ENCODE assay signal across 15 cellular contexts in the genomic region with DNA sequence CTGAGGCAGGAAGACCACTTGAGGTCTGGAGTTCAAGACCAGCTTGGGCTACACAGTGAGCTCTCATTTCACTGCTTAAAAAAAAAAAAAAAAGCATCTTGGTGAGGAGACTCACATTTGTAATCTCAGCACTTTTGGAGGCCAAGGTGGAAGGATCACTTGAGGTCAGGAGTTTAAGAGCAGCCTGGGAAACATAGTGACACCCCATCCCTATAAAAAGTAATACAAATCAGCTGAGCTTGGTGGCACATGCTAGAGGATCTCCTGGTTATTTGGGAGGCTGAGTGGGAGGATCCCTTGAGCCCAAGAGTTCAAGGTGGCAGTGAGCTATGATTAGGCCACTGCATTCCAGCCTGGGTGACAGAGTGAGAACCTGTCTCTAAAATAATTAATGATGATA. TPM values are rescaled to one million over a fixed set of nuclear protein-coding genes. Genes with fewer than 3 reads are reported as not detected.
DNase-seq lines count a peak whose midpoint lies in the region; ATAC-seq and TF ChIP-seq lines count a peak whose summit lies in the region.
"Had no signal": no experiment of that assay in that cellular context is flagged by ENCODE, and none has a peak within 500 bp of the region (broad histone marks: within the 10 kb centered on the region; RNA-seq: fewer than 3 reads in every experiment).

No MANE protein-coding gene starts in this region.

- intact Hi-C loops in activated CD8-positive, alpha-beta T cell treated with anti-CD3 and anti-CD28 coated beads for 36 hours (cut with micrococcal nuclease), result loop anchor here (10.0 kb wide), 2 partner anchors 47 to 207 kb away; no protein-coding TSS in a partner anchor

- no peak overlapping the region for H3K4me3 Mint-ChIP-seq in activated CD8-positive, alpha-beta T cell treated with anti-CD3 and anti-CD28 coated beads for 36 hours
- H3K4me3 Mint-ChIP-seq in activated CD8-positive, alpha-beta T cell treated with anti-CD3 and anti-CD28 coated beads, Interleukin-2, amount 10 ng/mL, durations not matched to agents 7 days and 5 days, result no peak overlapping the region
- no peak overlapping the region; the same call in 1 of the 2 replicates for H3K4me3 Mint-ChIP-seq in HFFc6
- H3K4me3 Mint-ChIP-seq in activated T-helper 17 cell treated with anti-CD3 and anti-CD28 coated beads, Interleukin-2, amount 50 U/mL, for 72 hours, result no peak overlapping the region
- no peak overlapping the region for H3K4me3 Mint-ChIP-seq in osteocyte (ENCODE audit: unreplicated experiment)
- H3K4me3 Mint-ChIP-seq: stimulated activated naive CD8-positive, alpha-beta T cell treated with anti-CD3 and anti-CD28 coated beads, Interleukin-15, amount 100 ng/mL, for 72 hours; T-cell had no signal

- H3K27me3 Mint-ChIP-seq in activated CD8-positive, alpha-beta T cell treated with anti-CD3 and anti-CD28 coated beads for 36 hours, result no peaks in the 10 kb centered on the region
- H3K27me3 Mint-ChIP-seq in activated CD8-positive, alpha-beta T cell treated with anti-CD3 and anti-CD28 coated beads, Interleukin-2, amount 10 ng/mL, durations not matched to agents 7 days and 5 days (ENCODE audit: low read depth), result no peaks in the 10 kb centered on the region
- H3K27me3 Mint-ChIP-seq in HFFc6 (ENCODE audit: insufficient read depth) (peaks cover 10% of the 10 kb centered on the region), osteocyte (ENCODE audit: unreplicated experiment) (no peaks in the 10 kb centered on the region)
- H3K27me3 Mint-ChIP-seq in activated T-helper 17 cell treated with anti-CD3 and anti-CD28 coated beads, Interleukin-2, amount 50 U/mL, for 72 hours, result no peaks in the 10 kb centered on the region
- H3K27me3 Mint-ChIP-seq: stimulated activated naive CD8-positive, alpha-beta T cell treated with anti-CD3 and anti-CD28 coated beads, Interleukin-15, amount 100 ng/mL, for 72 hours; T-cell had no signal

- peaks cover 79% of the 10 kb centered on the region for H3K4me1 Mint-ChIP-seq in activated CD8-positive, alpha-beta T cell treated with anti-CD3 and anti-CD28 coated beads for 36 hours (ENCODE audit: low read depth)
- H3K4me1 Mint-ChIP-seq in activated CD8-positive, alpha-beta T cell treated with anti-CD3 and anti-CD28 coated beads, Interleukin-2, amount 10 ng/mL, durations not matched to agents 7 days and 5 days (ENCODE audit: low read depth), result peaks cover 78% of the 10 kb centered on the region
- H3K4me1 Mint-ChIP-seq in HFFc6 (ENCODE audit: low read depth) (peaks cover 68% of the 10 kb centered on the region), osteocyte (ENCODE audit: unreplicated experiment) (peaks cover 57% of the 10 kb centered on the region)
- peaks cover 52% of the 10 kb centered on the region for H3K4me1 Mint-ChIP-seq in activated T-helper 17 cell treated with anti-CD3 and anti-CD28 coated beads, Interleukin-2, amount 50 U/mL, for 72 hours

- no peaks in the 10 kb centered on the region for H3K9me3 Mint-ChIP-seq in activated CD8-positive, alpha-beta T cell treated with anti-CD3 and anti-CD28 coated beads for 36 hours
- no peaks in the 10 kb centered on the region for H3K9me3 Mint-ChIP-seq in activated CD8-positive, alpha-beta T cell treated with anti-CD3 and anti-CD28 coated beads, Interleukin-2, amount 10 ng/mL, durations not matched to agents 7 days and 5 days (ENCODE audit: insufficient read depth)
- H3K9me3 Mint-ChIP-seq in HFFc6, result no peaks in the 10 kb centered on the region; the same call in 1 of the 2 replicates
- H3K9me3 Mint-ChIP-seq in activated T-helper 17 cell treated with anti-CD3 and anti-CD28 coated beads, Interleukin-2, amount 50 U/mL, for 72 hours, result peaks cover 4% of the 10 kb centered on the region
- no peaks in the 10 kb centered on the region for H3K9me3 Mint-ChIP-seq in osteocyte (ENCODE audit: unreplicated experiment)
- H3K9me3 Mint-ChIP-seq: stimulated activated naive CD8-positive, alpha-beta T cell treated with anti-CD3 and anti-CD28 coated beads, Interleukin-15, amount 100 ng/mL, for 72 hours; T-cell had no signal

- no peak for TF ChIP-seq CTCF in activated CD8-positive, alpha-beta T cell treated with anti-CD3 and anti-CD28 coated beads for 36 hours (IDR thresholded peaks at IDR 0.05)
- TF ChIP-seq CTCF in HFFc6 (IDR thresholded peaks at IDR 0.05) (no peak), osteocyte (IDR thresholded peaks at IDR 0.05) (no peak)

- H3K36me3 Mint-ChIP-seq in activated CD8-positive, alpha-beta T cell treated with anti-CD3 and anti-CD28 coated beads for 36 hours (ENCODE audit: low read depth), result peaks cover 52% of the 10 kb centered on the region
- peaks cover 66% of the 10 kb centered on the region for H3K36me3 Mint-ChIP-seq in activated CD8-positive, alpha-beta T cell treated with anti-CD3 and anti-CD28 coated beads, Interleukin-2, amount 10 ng/mL, durations not matched to agents 7 days and 5 days (ENCODE audit: low read depth)
- peaks cover 49% of the 10 kb centered on the region for H3K36me3 Mint-ChIP-seq in HFFc6 (ENCODE audit: low read depth)
- peaks cover 59% of the 10 kb centered on the region for H3K36me3 Mint-ChIP-seq in activated T-helper 17 cell treated with anti-CD3 and anti-CD28 coated beads, Interleukin-2, amount 50 U/mL, for 72 hours (ENCODE audit: low read depth)
- peaks cover 34% of the 10 kb centered on the region for H3K36me3 Mint-ChIP-seq in osteocyte (ENCODE audit: unreplicated experiment)

- H3K27ac Mint-ChIP-seq in activated CD8-positive, alpha-beta T cell treated with anti-CD3 and anti-CD28 coated beads for 36 hours, result peak overlapping the region; percentile 61
- no peak overlapping the region for H3K27ac Mint-ChIP-seq in activated CD8-positive, alpha-beta T cell treated with anti-CD3 and anti-CD28 coated beads, Interleukin-2, amount 10 ng/mL, durations not matched to agents 7 days and 5 days
- H3K27ac Mint-ChIP-seq in HFFc6, result peak overlapping the region; percentile 100; the same call in 1 of the 2 replicates
- H3K27ac Mint-ChIP-seq in activated T-helper 17 cell treated with anti-CD3 and anti-CD28 coated beads, Interleukin-2, amount 50 U/mL, for 72 hours, result peak overlapping the region; percentile 64
- H3K27ac Mint-ChIP-seq in osteocyte (ENCODE audit: unreplicated experiment), result peak overlapping the region; percentile 63
- H3K27ac Mint-ChIP-seq: stimulated activated naive CD8-positive, alpha-beta T cell treated with anti-CD3 and anti-CD28 coated beads, Interleukin-15, amount 100 ng/mL, for 72 hours had no signal

- ATAC-seq in activated CD8-positive, alpha-beta T cell treated with anti-CD3 and anti-CD28 coated beads for 36 hours, result no peak
- no peak for ATAC-seq in activated CD8-positive, alpha-beta T cell treated with anti-CD3 and anti-CD28 coated beads, Interleukin-2, amount 10 ng/mL, durations not matched to agents 7 days and 5 days
- ATAC-seq in activated T-helper 17 cell treated with anti-CD3 and anti-CD28 coated beads, Interleukin-2, amount 50 U/mL, for 72 hours (replicated peaks), result no peak
- no peak for ATAC-seq in GM19463 (IDR thresholded peaks at IDR 0.05; ENCODE audit: unreplicated experiment)
- ATAC-seq in HG03095 (IDR thresholded peaks at IDR 0.05; ENCODE audit: unreplicated experiment), result no peak
- ATAC-seq: stimulated activated naive CD8-positive, alpha-beta T cell treated with anti-CD3 and anti-CD28 coated beads, Interleukin-15, amount 100 ng/mL, for 72 hours; T-cell had no signal

- no peak for DNase-seq in activated CD8-positive, alpha-beta T cell treated with anti-CD3 and anti-CD28 coated beads for 36 hours
- DNase-seq in activated CD8-positive, alpha-beta T cell treated with anti-CD3 and anti-CD28 coated beads, Interleukin-2, amount 10 ng/mL, durations not matched to agents 7 days and 5 days, result no peak
- DNase-seq in HFFc6, result no peak
- DNase-seq in osteocyte (ENCODE audit: extremely low spot score, unreplicated experiment), result no peak
- no peak for DNase-seq in NCI-H1694 treated with DMSO at 0.1 percent for 48 hours (lab: John Stamatoyannopoulos, UW)
- DNase-seq: activated naive CD4-positive, alpha-beta T cell treated with anti-CD3 and anti-CD28 coated beads, Interleukin-2, amount 50 U/mL, for 16 hours; Caco-2; left ventricle myocardium inferior; MV-4-11; NCI-H2171; stimulated activated naive CD8-positive, alpha-beta T cell treated with anti-CD3 and anti-CD28 coated beads, Interleukin-15, amount 100 ng/mL, for 72 hours; T-cell had no signal

- POLR2A ChIA-PET in activated CD8-positive, alpha-beta T cell treated with anti-CD3 and anti-CD28 coated beads for 36 hours (lab: Charles Lee), result interaction anchor here (0.6 to 10.8 kb wide), 8 partner anchors 10 to 64 kb away, joined by 3 to 913 read pairs (median 4); partner anchors contain the start of gene SYNCRIP
- POLR2A ChIA-PET in activated CD8-positive, alpha-beta T cell treated with anti-CD3 and anti-CD28 coated beads, Interleukin-2, amount 10 ng/mL, durations not matched to agents 7 days and 5 days (lab: Charles Lee), result interaction anchor here (1.0 to 4.6 kb wide), 2 partner anchors 30 to 60 kb away, joined by 4 to 138 read pairs; partner anchors contain the start of gene SYNCRIP

- CTCF ChIA-PET in activated CD8-positive, alpha-beta T cell treated with anti-CD3 and anti-CD28 coated beads for 36 hours (lab: Charles Lee), result no interaction called here
- CTCF ChIA-PET in activated CD8-positive, alpha-beta T cell treated with anti-CD3 and anti-CD28 coated beads, Interleukin-2, amount 10 ng/mL, durations not matched to agents 7 days and 5 days (lab: Charles Lee), result interaction anchor here (1.4 kb wide), 1 partner anchor 27 kb away, joined by 5 read pairs; no protein-coding TSS in a partner anchor

RNA-seq across cellular contexts. Expression of gene SYNCRIP, which starts 29.4 kb away (rescaled TPM):
- 100 to 1,000 TPM; 167 to 179 TPM for total RNA-seq in activated CD8-positive, alpha-beta T cell treated with anti-CD3 and anti-CD28 coated beads for 36 hours
- total RNA-seq in activated CD8-positive, alpha-beta T cell treated with anti-CD3 and anti-CD28 coated beads, Interleukin-2, amount 10 ng/mL, durations not matched to agents 7 days and 5 days, result 100 to 1,000 TPM; 136 to 137 TPM
- total RNA-seq in HFFc6 (2021; fragmentation: NEBNext Ultra II Directional; extraction: Animal tissue kit (Norgen Biotek cat#: 25700)), result 100 to 1,000 TPM; 122 to 139 (median 133) TPM
- total RNA-seq in activated T-helper 17 cell treated with anti-CD3 and anti-CD28 coated beads, Interleukin-2, amount 50 U/mL, for 72 hours, result 100 to 1,000 TPM; 106 to 175 TPM
- total RNA-seq in osteocyte, result 93.7 and 94.0 TPM in 2 replicates
